In genomic region chr18:904135-905090, GRCh38 we compare ENCODE assay signal across 12 cellular contexts. TPM values are rescaled to one million over a fixed set of nuclear protein-coding genes. Genes with fewer than 3 reads are reported as not detected.
DNase-seq lines count a peak whose midpoint lies in the region; ATAC-seq and TF ChIP-seq lines count a peak whose summit lies in the region.
"Had no signal": no experiment of that assay in that cellular context is flagged by ENCODE, and none has a peak within 500 bp of the region (broad histone marks: within the 10 kb centered on the region; RNA-seq: fewer than 3 reads in every experiment).

ADCYAP1 (plus strand) TSS chr18:904871; CDS start chr18:905387, 516 bp downstream.

- H3K36me3 ChIP-seq in endocrine pancreas (ENCODE audit: control insufficient read depth, insufficient read depth, low read length): no peaks in the 10 kb centered on the region
- H3K36me3 ChIP-seq in ovary: no peaks in the 10 kb centered on the region
- H3K36me3 ChIP-seq in Peyer's patch: no peaks in the 10 kb centered on the region

- peaks cover 0 to 4% of the 10 kb centered on the region in 2 donors for H3K36me3 Mint-ChIP-seq in stimulated activated naive B cell treated with anti-CD40 and anti-IgM and Interleukin-4, amounts not matched to agents 10 μg/mL and 1 μg/mL and 100 μg/mL, for 72 hours
- H3K36me3 Mint-ChIP-seq: CD4-positive, CD25-positive, alpha-beta regulatory T cell had no signal

- TF ChIP-seq EP300 in ovary (IDR thresholded peaks at IDR 0.05): no peak

- H3K27me3 ChIP-seq in endocrine pancreas (ENCODE audit: control insufficient read depth, insufficient read depth, low read length) (peaks cover 4% of the 10 kb centered on the region), ovary (no peaks in the 10 kb centered on the region), Peyer's patch (peaks cover 0 to 47% of the 10 kb centered on the region in 2 donors)

- H3K9me3 Mint-ChIP-seq in stimulated activated naive B cell treated with anti-CD40 and anti-IgM and Interleukin-4, amounts not matched to agents 10 μg/mL and 1 μg/mL and 100 μg/mL, for 72 hours: peaks cover 0 to 2% of the 10 kb centered on the region in 2 donors

- H3K9me3 ChIP-seq in endocrine pancreas (ENCODE audit: control insufficient read depth, low read length) (no peaks in the 10 kb centered on the region), ovary (no peaks in the 10 kb centered on the region), Peyer's patch (peaks cover 0 to 3% (median 0%) of the 10 kb centered on the region in 4 donors)

- H3K9ac ChIP-seq in endocrine pancreas (ENCODE audit: control insufficient read depth, insufficient read depth, low read length): peak within 1 kb of the TSS; percentile 77

- H3K4me1 ChIP-seq in endocrine pancreas (ENCODE audit: control insufficient read depth, insufficient read depth, low read length) (no peaks in the 10 kb centered on the region), ovary (ENCODE audit: insufficient read depth) (peaks cover 8% of the 10 kb centered on the region), Peyer's patch (peaks cover 0 to 38% (median 4%) of the 10 kb centered on the region in 4 donors)

- TF ChIP-seq POLR2A in ovary (IDR thresholded peaks at IDR 0.05) (no peak), Peyer's patch (IDR thresholded peaks at IDR 0.05) (no peak)

- peak within 1 kb of the TSS; percentile 76 for H3K27ac Mint-ChIP-seq in stimulated activated naive B cell treated with anti-CD40 and anti-IgM and Interleukin-4, amounts not matched to agents 10 μg/mL and 1 μg/mL and 100 μg/mL, for 72 hours
- H3K27ac Mint-ChIP-seq: CD4-positive, CD25-positive, alpha-beta regulatory T cell had no signal

- peaks cover 61 to 92% of the 10 kb centered on the region in 2 donors for H3K27me3 Mint-ChIP-seq in stimulated activated naive B cell treated with anti-CD40 and anti-IgM and Interleukin-4, amounts not matched to agents 10 μg/mL and 1 μg/mL and 100 μg/mL, for 72 hours

- no peak for TF ChIP-seq CTCF in ovary (IDR thresholded peaks at IDR 0.05)
- TF ChIP-seq CTCF in Peyer's patch (IDR thresholded peaks at IDR 0.05): no peak

- intact Hi-C loops in ovary (cut with DNase I): no loop called here

- peak within 1 kb of the TSS; percentile 11 to 39 for H3K4me3 Mint-ChIP-seq in stimulated activated naive B cell treated with anti-CD40 and anti-IgM and Interleukin-4, amounts not matched to agents 10 μg/mL and 1 μg/mL and 100 μg/mL, for 72 hours

- WGBS in ovary, 3 donors: 5 to 6% (median 5%) methylated on average over 52 of the region's 52 CpGs

- peak within 1 kb of the TSS; percentile 69 for H3K4me3 ChIP-seq in endocrine pancreas (ENCODE audit: control insufficient read depth, insufficient read depth, low read length)
- H3K4me3 ChIP-seq in ovary: no peak within 1 kb of the TSS
- H3K4me3 ChIP-seq in Peyer's patch: no peak within 1 kb of the TSS

- H3K27ac ChIP-seq in ovary: no peak within 1 kb of the TSS
- no peak within 1 kb of the TSS for H3K27ac ChIP-seq in Peyer's patch
- H3K27ac ChIP-seq: epithelial cell of prostate had no signal

- peak; percentile 20 to 34 for DNase-seq in activated T-cell treated with anti-CD3 and anti-CD28 coated beads, Interleukin-2, amount 50 U/mL, for 48 hours
- DNase-seq in activated T-cell treated with anti-CD3 and anti-CD28 coated beads for 4 hours (no peak), NCI-H510A (lab: John Stamatoyannopoulos, UW) (peak; percentile 71), ovary (no peak), Peyer's patch (no peak)
- DNase-seq in stimulated activated naive B cell treated with anti-CD40 and anti-IgM and Interleukin-4, amounts not matched to agents 10 μg/mL and 1 μg/mL and 100 μg/mL, for 72 hours: no peak

- ATAC-seq in stimulated activated naive B cell treated with anti-CD40 and anti-IgM and Interleukin-4, amounts not matched to agents 10 μg/mL and 1 μg/mL and 100 μg/mL, for 72 hours (replicated peaks): no peak
- no peak for ATAC-seq in HG03039 (IDR thresholded peaks at IDR 0.05; ENCODE audit: unreplicated experiment)
- ATAC-seq: activated CD4-positive, CD25-positive, alpha-beta regulatory T cell treated with anti-CD3 and anti-CD28 coated beads, Interleukin-2, amount 50 U/mL, for 24 hours had no signal

- peaks cover 16 to 17% of the 10 kb centered on the region in 2 donors for H3K4me1 Mint-ChIP-seq in stimulated activated naive B cell treated with anti-CD40 and anti-IgM and Interleukin-4, amounts not matched to agents 10 μg/mL and 1 μg/mL and 100 μg/mL, for 72 hours

RNA-seq across cellular contexts. Expression of gene ADCYAP1, which starts in this region (rescaled TPM):
- total RNA-seq in ovary (1 to 10 TPM in 1 of 7 donors, under 1 TPM in 1, not detected in 5; 0.22 to 4.9 TPM), Peyer's patch (not detected)
- polyA plus RNA-seq in ovary: under 1 TPM; 0.13 to 0.48 TPM
- total RNA-seq: CD4-positive, CD25-positive, alpha-beta regulatory T cell; myocyte had no signal
- polyA plus RNA-seq: CD4-positive, CD25-positive, alpha-beta regulatory T cell had no signal

Comparison
In these comparisons a context has a peak if more than half of its experiments do, and no peak if none do; other contexts are left out.
1. DNase-seq: peak in activated T-cell treated with anti-CD3 and anti-CD28 coated beads, Interleukin-2, amount 50 U/mL, for 48 hours (2 of 2) and NCI-H510A (single experiment); none in activated T-cell treated with anti-CD3 and anti-CD28 coated beads for 4 hours (single experiment), stimulated activated naive B cell treated with anti-CD40 and anti-IgM and Interleukin-4, amounts not matched to agents 10 μg/mL and 1 μg/mL and 100 μg/mL, for 72 hours (single experiment), ovary (0 of 5) and Peyer's patch (0 of 3).